ENCODE assay signal across 20 cellular contexts in genomic region chr9:121778252-121779225, GRCh38.
A peak's percentile ranks its signal among the peaks of the same experiment; 100 is the strongest.
DNase-seq lines count a peak whose midpoint lies in the region; ATAC-seq and TF ChIP-seq lines count a peak whose summit lies in the region.
"Had no signal": no experiment of that assay in that cellular context is flagged by ENCODE, and none has a peak within 500 bp of the region (broad histone marks: within the 10 kb centered on the region; RNA-seq: fewer than 3 reads in every experiment).

No MANE protein-coding gene starts in this region.

- peak; percentile 47 for DNase-seq in HFFc6
- DNase-seq in cerebellar nuclear complex (lab: John Stamatoyannopoulos, UW): peak; percentile 71 to 75
- no peak for DNase-seq in left ventricle myocardium superior
- no peak for DNase-seq in psoas muscle
- DNase-seq in hypothalamus (lab: John Stamatoyannopoulos, UW): no peak
- DNase-seq in germinal center (ENCODE audit: low spot score): no peak
- no peak for DNase-seq in upper lobe of right lung
- no peak for DNase-seq in activated T-cell treated with anti-CD3 and anti-CD28 coated beads for 4 hours
- DNase-seq: activated CD4-positive, CD25-positive, alpha-beta regulatory T cell; activated naive CD4-positive, alpha-beta T cell treated with Interleukin-2 at 50 U/mL for 16 hours; DMS153; GOT3; MG63; NCI-H2029; NCI-H526; nephron progenitor cell; T-helper 17 cell had no signal

- peaks cover 20% of the 10 kb centered on the region for H3K4me1 Mint-ChIP-seq in HFFc6 (ENCODE audit: low read depth)

- ATAC-seq in left ventricle myocardium superior: peak; percentile 72
- ATAC-seq in psoas muscle: peak in 3 of 4 donors; percentile 52 to 74 (median 65)
- ATAC-seq in upper lobe of right lung: no peak
- ATAC-seq: left colon; stimulated activated effector memory CD8-positive, alpha-beta T cell treated with anti-CD3 and anti-CD28 coated beads, Interleukin-12 subunit alpha, Interleukin-12 subunit beta, amount 100 ng/mL, for 72 hours; T-helper 17 cell had no signal

- intact Hi-C loops in left ventricle myocardium superior (cut with micrococcal nuclease): no loop called here
- intact Hi-C loops in psoas muscle (cut with DNase I): no loop called here
- intact Hi-C loops in upper lobe of right lung (cut with DNase I): no loop called here

- H3K27ac Mint-ChIP-seq in HFFc6: 0 out of 2 replicates have a peak overlapping the region, but pooled peaks have one; percentile 10
- H3K27ac Mint-ChIP-seq: B cell; stimulated activated effector memory CD8-positive, alpha-beta T cell treated with anti-CD3 and anti-CD28 coated beads, Interleukin-12 subunit alpha, Interleukin-12 subunit beta, amount 100 ng/mL, for 72 hours; T-helper 17 cell had no signal

- peaks cover 7% of the 10 kb centered on the region for H3K9me3 Mint-ChIP-seq in HFFc6

- H3K36me3 ChIP-seq in psoas muscle (ENCODE audit: insufficient read depth in 1 of 2, low read depth in 1 of 2) (peaks cover 6 to 82% of the 10 kb centered on the region in 2 donors), upper lobe of right lung (peaks cover 89% of the 10 kb centered on the region)

- no peak for TF ChIP-seq CTCF in HFFc6 (IDR thresholded peaks at IDR 0.05)
- no peak for TF ChIP-seq CTCF in psoas muscle (IDR thresholded peaks at IDR 0.05)
- TF ChIP-seq CTCF in upper lobe of right lung (IDR thresholded peaks at IDR 0.05): no peak

- no peak overlapping the region; the same call in 1 of the 2 replicates for H3K4me3 Mint-ChIP-seq in HFFc6
- H3K4me3 Mint-ChIP-seq: B cell; nephron progenitor cell; stimulated activated effector memory CD8-positive, alpha-beta T cell treated with anti-CD3 and anti-CD28 coated beads, Interleukin-12 subunit alpha, Interleukin-12 subunit beta, amount 100 ng/mL, for 72 hours; T-helper 17 cell had no signal

- H3K4me3 ChIP-seq in psoas muscle (no peak overlapping the region), upper lobe of right lung (no peak overlapping the region)
- H3K4me3 ChIP-seq: MG63 had no signal

- peaks cover 43% of the 10 kb centered on the region for H3K36me3 Mint-ChIP-seq in HFFc6 (ENCODE audit: low read depth)
- H3K36me3 Mint-ChIP-seq: stimulated activated effector memory CD8-positive, alpha-beta T cell treated with anti-CD3 and anti-CD28 coated beads, Interleukin-12 subunit alpha, Interleukin-12 subunit beta, amount 100 ng/mL, for 72 hours had no signal

- H3K27ac ChIP-seq in psoas muscle (no peak overlapping the region), upper lobe of right lung (no peak overlapping the region)

- H3K9me3 ChIP-seq in psoas muscle (no peaks in the 10 kb centered on the region), upper lobe of right lung (no peaks in the 10 kb centered on the region)

- no peaks in the 10 kb centered on the region; the same call in 1 of the 2 replicates for H3K27me3 Mint-ChIP-seq in HFFc6 (ENCODE audit: insufficient read depth)
- H3K27me3 Mint-ChIP-seq: B cell had no signal

- 77 to 83% (median 80%) methylated on average over 4 of the region's 4 CpGs for WGBS in psoas muscle, 3 donors

- H3K27me3 ChIP-seq in psoas muscle (ENCODE audit: insufficient read depth in 3 of 3, low read length in 2 of 3) (no peaks in the 10 kb centered on the region), upper lobe of right lung (no peaks in the 10 kb centered on the region)
- H3K27me3 ChIP-seq: MG63 had no signal

- peaks cover 15% of the 10 kb centered on the region for H3K4me1 ChIP-seq in psoas muscle
- H3K4me1 ChIP-seq in upper lobe of right lung: peaks cover 3% of the 10 kb centered on the region

Comparison
In these comparisons a context has a peak if more than half of its experiments do, and no peak if none do; other contexts are left out.
1. DNase-seq: peak in HFFc6 (single experiment) and cerebellar nuclear complex (2 of 2); none in left ventricle myocardium superior (single experiment), psoas muscle (0 of 2), hypothalamus (0 of 51), germinal center (single experiment), upper lobe of right lung (single experiment) and activated T-cell treated with anti-CD3 and anti-CD28 coated beads for 4 hours (single experiment).